ENCODE assay signal across 17 cellular contexts in genomic region chrX:76796311-76796710, GRCh38.
"Had no signal": no experiment of that assay in that cellular context is flagged by ENCODE, and none has a peak within 500 bp of the region (broad histone marks: within the 10 kb centered on the region; RNA-seq: fewer than 3 reads in every experiment).

No MANE protein-coding gene starts in this region.

- H3K4me1 ChIP-seq: adrenal gland, colonic mucosa, lower lobe of right lung, testis had no signal

- H3K4me2 ChIP-seq: smooth muscle cell had no signal

- ATAC-seq: activated T-helper 17 cell treated with anti-CD3 and anti-CD28 coated beads, Interleukin-2, amount 50 U/mL, for 72 hours; left lobe of liver; lower lobe of right lung; naive thymus-derived CD8-positive, alpha-beta T cell; sciatic nerve; stimulated activated memory B cell treated with anti-CD40 and anti-IgM and Interleukin-4, amounts not matched to agents 10 μg/mL and 1 μg/mL and 100 μg/mL, for 72 hours had no signal

- H3K4me3 ChIP-seq: adrenal gland, colonic mucosa, lower lobe of right lung, smooth muscle cell, testis had no signal

- DNase-seq: activated CD4-positive, alpha-beta T cell treated with anti-CD3 and anti-CD28 coated beads, Interleukin-2, amount 50 U/mL, for 4 hours; activated CD8-positive, alpha-beta memory T cell treated with anti-CD3 and anti-CD28 coated beads for 24 hours; activated CD8-positive, alpha-beta memory T cell treated with anti-CD3 and anti-CD28 coated beads, Interleukin-2, amount 50 U/mL, for 4 hours; activated T-cell treated with anti-CD3 and anti-CD28 coated beads, Interleukin-2, amount 50 U/mL, for 24 hours; adrenal gland; colonic mucosa; lower lobe of right lung; naive thymus-derived CD8-positive, alpha-beta T cell; stimulated activated CD4-positive, alpha-beta T cell treated with anti-CD3 and anti-CD28 coated beads, Interleukin-15, amount 100 ng/mL, for 24 hours; testis had no signal

- H3K27ac ChIP-seq: adrenal gland, colonic mucosa, lower lobe of right lung, testis had no signal

- H3K27ac Mint-ChIP-seq: activated naive CD8-positive, alpha-beta T cell; activated T-cell treated with anti-CD3 and anti-CD28 coated beads, Interleukin-2, amount 50 U/mL, for 24 hours; activated T-helper 17 cell treated with anti-CD3 and anti-CD28 coated beads, Interleukin-2, amount 50 U/mL, for 72 hours; naive thymus-derived CD8-positive, alpha-beta T cell; stimulated activated memory B cell treated with anti-CD40 and anti-IgM and Interleukin-4, amounts not matched to agents 10 μg/mL and 1 μg/mL and 100 μg/mL, for 72 hours had no signal

- H3K36me3 ChIP-seq: adrenal gland, colonic mucosa, lower lobe of right lung had no signal

- H3K9me3 ChIP-seq: adrenal gland, colonic mucosa, lower lobe of right lung, testis had no signal

- H3K27me3 ChIP-seq: colonic mucosa, testis had no signal

- H3K27me3 Mint-ChIP-seq: activated naive CD8-positive, alpha-beta T cell; activated T-helper 17 cell treated with anti-CD3 and anti-CD28 coated beads, Interleukin-2, amount 50 U/mL, for 72 hours; naive thymus-derived CD8-positive, alpha-beta T cell; stimulated activated memory B cell treated with anti-CD40 and anti-IgM and Interleukin-4, amounts not matched to agents 10 μg/mL and 1 μg/mL and 100 μg/mL, for 72 hours had no signal

- H3K9me3 Mint-ChIP-seq: activated T-cell treated with anti-CD3 and anti-CD28 coated beads, Interleukin-2, amount 50 U/mL, for 24 hours; activated T-helper 17 cell treated with anti-CD3 and anti-CD28 coated beads, Interleukin-2, amount 50 U/mL, for 72 hours; naive thymus-derived CD8-positive, alpha-beta T cell; stimulated activated memory B cell treated with anti-CD40 and anti-IgM and Interleukin-4, amounts not matched to agents 10 μg/mL and 1 μg/mL and 100 μg/mL, for 72 hours had no signal

- H3K36me3 Mint-ChIP-seq: activated naive CD8-positive, alpha-beta T cell; naive thymus-derived CD8-positive, alpha-beta T cell; stimulated activated memory B cell treated with anti-CD40 and anti-IgM and Interleukin-4, amounts not matched to agents 10 μg/mL and 1 μg/mL and 100 μg/mL, for 72 hours had no signal

- H3K4me1 Mint-ChIP-seq: activated T-helper 17 cell treated with anti-CD3 and anti-CD28 coated beads, Interleukin-2, amount 50 U/mL, for 72 hours; naive thymus-derived CD8-positive, alpha-beta T cell; stimulated activated memory B cell treated with anti-CD40 and anti-IgM and Interleukin-4, amounts not matched to agents 10 μg/mL and 1 μg/mL and 100 μg/mL, for 72 hours had no signal

- FAIRE-seq: astrocyte had no signal

- H3K4me3 Mint-ChIP-seq: activated naive CD8-positive, alpha-beta T cell; activated T-cell treated with anti-CD3 and anti-CD28 coated beads, Interleukin-2, amount 50 U/mL, for 24 hours; activated T-helper 17 cell treated with anti-CD3 and anti-CD28 coated beads, Interleukin-2, amount 50 U/mL, for 72 hours; naive thymus-derived CD8-positive, alpha-beta T cell; stimulated activated memory B cell treated with anti-CD40 and anti-IgM and Interleukin-4, amounts not matched to agents 10 μg/mL and 1 μg/mL and 100 μg/mL, for 72 hours had no signal
